1 cellular context compared by ENCODE assay signal in genomic region chr2:10326707-10327594, GRCh38.
TF ChIP-seq lines count a peak whose summit lies in the region.

No MANE protein-coding gene starts in this region.

TF ChIP-seq in HEK293, 187 proteins besides CTCF, POLR2A, EP300 and RAD21 (continued from another document):
- TF ChIP-seq, protein P1, sequence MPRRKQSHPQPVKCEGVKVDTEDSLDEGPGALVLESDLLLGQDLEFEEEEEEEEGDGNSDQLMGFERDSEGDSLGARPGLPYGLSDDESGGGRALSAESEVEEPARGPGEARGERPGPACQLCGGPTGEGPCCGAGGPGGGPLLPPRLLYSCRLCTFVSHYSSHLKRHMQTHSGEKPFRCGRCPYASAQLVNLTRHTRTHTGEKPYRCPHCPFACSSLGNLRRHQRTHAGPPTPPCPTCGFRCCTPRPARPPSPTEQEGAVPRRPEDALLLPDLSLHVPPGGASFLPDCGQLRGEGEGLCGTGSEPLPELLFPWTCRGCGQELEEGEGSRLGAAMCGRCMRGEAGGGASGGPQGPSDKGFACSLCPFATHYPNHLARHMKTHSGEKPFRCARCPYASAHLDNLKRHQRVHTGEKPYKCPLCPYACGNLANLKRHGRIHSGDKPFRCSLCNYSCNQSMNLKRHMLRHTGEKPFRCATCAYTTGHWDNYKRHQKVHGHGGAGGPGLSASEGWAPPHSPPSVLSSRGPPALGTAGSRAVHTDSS (tag by site-specific recombination; IDR thresholded peaks at IDR 0.05), result no peak
- no peak for TF ChIP-seq ZEB2 (tag by site-specific recombination; IDR thresholded peaks at IDR 0.05)
- TF ChIP-seq ZNF560 (tag by site-specific recombination; IDR thresholded peaks at IDR 0.05; ENCODE audit: borderline replicate concordance), result no peak
- TF ChIP-seq AEBP2 (tag by site-specific recombination; IDR thresholded peaks at IDR 0.05; ENCODE audit: borderline replicate concordance), result no peak
- peak; percentile 64; the same call in 1 of the 2 replicates for TF ChIP-seq OSR2 (tag by site-specific recombination; IDR thresholded peaks at IDR 0.05)
- no peak for TF ChIP-seq ZNF660 (tag by site-specific recombination; IDR thresholded peaks at IDR 0.05)
- TF ChIP-seq HOXD13 (CRISPR knock-in tag; IDR thresholded peaks at IDR 0.05; ENCODE audit: borderline replicate concordance), result no peak
- no peak for TF ChIP-seq SP7 (tag by site-specific recombination; IDR thresholded peaks at IDR 0.05)
- TF ChIP-seq, protein P2, sequence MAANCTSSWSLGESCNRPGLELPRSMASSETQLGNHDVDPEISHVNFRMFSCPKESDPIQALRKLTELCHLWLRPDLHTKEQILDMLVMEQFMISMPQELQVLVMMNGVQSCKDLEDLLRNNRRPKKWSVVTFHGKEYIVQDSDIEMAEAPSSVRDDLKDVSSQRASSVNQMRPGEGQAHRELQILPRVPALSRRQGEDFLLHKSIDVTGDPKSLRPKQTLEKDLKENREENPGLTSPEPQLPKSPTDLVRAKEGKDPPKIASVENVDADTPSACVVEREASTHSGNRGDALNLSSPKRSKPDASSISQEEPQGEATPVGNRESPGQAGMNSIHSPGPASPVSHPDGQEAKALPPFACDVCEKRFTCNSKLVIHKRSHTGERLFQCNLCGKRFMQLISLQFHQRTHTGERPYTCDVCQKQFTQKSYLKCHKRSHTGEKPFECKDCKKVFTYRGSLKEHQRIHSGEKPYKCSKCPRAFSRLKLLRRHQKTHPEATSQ (tag by site-specific recombination; IDR thresholded peaks at IDR 0.05), result no peak
- no peak for TF ChIP-seq ZNF791 (tag by site-specific recombination; IDR thresholded peaks at IDR 0.05)
- no peak for TF ChIP-seq PRDM10 (tag by site-specific recombination; IDR thresholded peaks at IDR 0.05)
- TF ChIP-seq ZBTB17 (tag by site-specific recombination; IDR thresholded peaks at IDR 0.05), result peak; percentile 61
- TF ChIP-seq ZNF423 (tag by site-specific recombination; IDR thresholded peaks at IDR 0.05), result peak; percentile 43; the same call in 1 of the 2 replicates
- TF ChIP-seq, protein P3, sequence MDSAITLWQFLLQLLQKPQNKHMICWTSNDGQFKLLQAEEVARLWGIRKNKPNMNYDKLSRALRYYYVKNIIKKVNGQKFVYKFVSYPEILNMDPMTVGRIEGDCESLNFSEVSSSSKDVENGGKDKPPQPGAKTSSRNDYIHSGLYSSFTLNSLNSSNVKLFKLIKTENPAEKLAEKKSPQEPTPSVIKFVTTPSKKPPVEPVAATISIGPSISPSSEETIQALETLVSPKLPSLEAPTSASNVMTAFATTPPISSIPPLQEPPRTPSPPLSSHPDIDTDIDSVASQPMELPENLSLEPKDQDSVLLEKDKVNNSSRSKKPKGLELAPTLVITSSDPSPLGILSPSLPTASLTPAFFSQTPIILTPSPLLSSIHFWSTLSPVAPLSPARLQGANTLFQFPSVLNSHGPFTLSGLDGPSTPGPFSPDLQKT (IDR thresholded peaks at IDR 0.05; ENCODE audit: borderline replicate concordance, low read depth, low read length), result no peak
- TF ChIP-seq ZNF24 (tag by site-specific recombination; IDR thresholded peaks at IDR 0.05), result no peak
- TF ChIP-seq TRIM28 (IDR thresholded peaks at IDR 0.05; ENCODE audit: borderline replicate concordance, low read length), result no peak
- TF ChIP-seq ZNF335 (tag by site-specific recombination; conservative IDR thresholded peaks at IDR 0.05), result no peak
- TF ChIP-seq ZSCAN23 (tag by site-specific recombination; IDR thresholded peaks at IDR 0.05), result no peak
- peak; percentile 62 for TF ChIP-seq ZIC2 (tag by site-specific recombination; IDR thresholded peaks at IDR 0.05)
- no peak for TF ChIP-seq ZNF558 (tag by site-specific recombination; IDR thresholded peaks at IDR 0.05)
- TF ChIP-seq, protein P4, sequence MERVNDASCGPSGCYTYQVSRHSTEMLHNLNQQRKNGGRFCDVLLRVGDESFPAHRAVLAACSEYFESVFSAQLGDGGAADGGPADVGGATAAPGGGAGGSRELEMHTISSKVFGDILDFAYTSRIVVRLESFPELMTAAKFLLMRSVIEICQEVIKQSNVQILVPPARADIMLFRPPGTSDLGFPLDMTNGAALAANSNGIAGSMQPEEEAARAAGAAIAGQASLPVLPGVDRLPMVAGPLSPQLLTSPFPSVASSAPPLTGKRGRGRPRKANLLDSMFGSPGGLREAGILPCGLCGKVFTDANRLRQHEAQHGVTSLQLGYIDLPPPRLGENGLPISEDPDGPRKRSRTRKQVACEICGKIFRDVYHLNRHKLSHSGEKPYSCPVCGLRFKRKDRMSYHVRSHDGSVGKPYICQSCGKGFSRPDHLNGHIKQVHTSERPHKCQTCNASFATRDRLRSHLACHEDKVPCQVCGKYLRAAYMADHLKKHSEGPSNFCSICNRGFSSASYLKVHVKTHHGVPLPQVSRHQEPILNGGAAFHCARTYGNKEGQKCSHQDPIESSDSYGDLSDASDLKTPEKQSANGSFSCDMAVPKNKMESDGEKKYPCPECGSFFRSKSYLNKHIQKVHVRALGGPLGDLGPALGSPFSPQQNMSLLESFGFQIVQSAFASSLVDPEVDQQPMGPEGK (tag by site-specific recombination; IDR thresholded peaks at IDR 0.05), result peak; percentile 32; the same call in 1 of the 2 replicates
- TF ChIP-seq ZBTB48 (tag by site-specific recombination; IDR thresholded peaks at IDR 0.05), result peak; percentile 48; the same call in 1 of the 2 replicates
- TF ChIP-seq ZNF394 (tag by site-specific recombination; IDR thresholded peaks at IDR 0.05; ENCODE audit: borderline replicate concordance), result no peak
- no peak for TF ChIP-seq ZNF701 (tag by site-specific recombination; IDR thresholded peaks at IDR 0.05)
